In genomic region chr11:116831790-116832349, GRCh38 we compare ENCODE assay signal across 32 cellular contexts. TPM values are rescaled to one million over a fixed set of nuclear protein-coding genes. Genes with fewer than 3 reads are reported as not detected.
"Had no signal": no experiment of that assay in that cellular context is flagged by ENCODE, and none has a peak within 500 bp of the region (broad histone marks: within the 10 kb centered on the region; RNA-seq: fewer than 3 reads in every experiment).

No MANE protein-coding gene starts in this region.

- DNase-seq: activated CD4-positive, alpha-beta T cell treated with anti-CD3 and anti-CD28 coated beads, Interleukin-2, amount 10 ng/mL, durations not matched to agents 24 days and 14 days; activated CD4-positive, alpha-beta T cell treated with anti-CD3 and anti-CD28 coated beads, Interleukin-2, amount 50 U/mL, for 4 hours; activated CD8-positive, alpha-beta T cell treated with anti-CD3 and anti-CD28 coated beads for 36 hours; activated naive CD4-positive, alpha-beta T cell treated with Interleukin-2 at 50 U/mL for 16 hours; activated naive CD8-positive, alpha-beta T cell treated with anti-CD3 and anti-CD28 coated beads, Interleukin-2, amount 10 ng/mL, durations not matched to agents 7 days and 5 days; activated T-cell treated with anti-CD3 and anti-CD28 coated beads, Interleukin-2, amount 50 U/mL, for 1 hour; activated T-cell treated with anti-CD3 and anti-CD28 coated beads, Interleukin-2, amount 50 U/mL, for 72 hours; amygdala; Karpas-422; KBM-7; NCI-H1105; NCI-H1417 treated with DMSO at 0.1 percent for 48 hours; NCI-H187 treated with DMSO at 0.1 percent for 48 hours; NCI-H2081; NCI-H226; NCI-H446 treated with DMSO at 0.1 percent for 48 hours; NCI-H524 treated with DMSO at 0.1 percent for 48 hours; SIG-M5; SW 1271 had no signal

- H3K36me3 Mint-ChIP-seq: activated naive CD4-positive, alpha-beta T cell treated with anti-CD3 and anti-CD28 coated beads, Interleukin-2, amount 50 U/mL, for 24 hours; activated naive CD8-positive, alpha-beta T cell treated with anti-CD3 and anti-CD28 coated beads, Interleukin-2, amount 10 ng/mL, durations not matched to agents 7 days and 5 days had no signal

- H3K9me3 ChIP-seq: ascending aorta, breast epithelium had no signal

- H3K27ac Mint-ChIP-seq: activated CD4-positive, alpha-beta T cell treated with anti-CD3 and anti-CD28 coated beads, Interleukin-2, amount 10 ng/mL, durations not matched to agents 24 days and 14 days; activated CD8-positive, alpha-beta T cell treated with anti-CD3 and anti-CD28 coated beads for 36 hours; activated naive CD4-positive, alpha-beta T cell treated with anti-CD3 and anti-CD28 coated beads, Interleukin-2, amount 50 U/mL, for 24 hours; activated naive CD8-positive, alpha-beta T cell treated with anti-CD3 and anti-CD28 coated beads, Interleukin-2, amount 10 ng/mL, durations not matched to agents 7 days and 5 days; activated T-cell treated with anti-CD3 and anti-CD28 coated beads, Interleukin-2, amount 50 U/mL, for 72 hours; activated T-helper 17 cell treated with anti-CD3 and anti-CD28 coated beads, Interleukin-2, amount 50 U/mL, for 72 hours; T-helper 2 cell treated with Interferon-gamma antibody and Interleukin-4, amounts not matched to agents 5 μg/mL and 100 μg/mL, for 36 hours had no signal

- H3K27ac ChIP-seq: ascending aorta, breast epithelium, RWPE1 had no signal

- H3K4me3 Mint-ChIP-seq: activated CD4-positive, alpha-beta T cell treated with anti-CD3 and anti-CD28 coated beads, Interleukin-2, amount 10 ng/mL, durations not matched to agents 24 days and 14 days; activated CD8-positive, alpha-beta T cell treated with anti-CD3 and anti-CD28 coated beads for 36 hours; activated naive CD4-positive, alpha-beta T cell treated with anti-CD3 and anti-CD28 coated beads, Interleukin-2, amount 50 U/mL, for 24 hours; activated naive CD8-positive, alpha-beta T cell treated with anti-CD3 and anti-CD28 coated beads, Interleukin-2, amount 10 ng/mL, durations not matched to agents 7 days and 5 days; activated T-cell treated with anti-CD3 and anti-CD28 coated beads, Interleukin-2, amount 50 U/mL, for 72 hours; activated T-helper 17 cell treated with anti-CD3 and anti-CD28 coated beads, Interleukin-2, amount 50 U/mL, for 72 hours; T-helper 2 cell treated with Interferon-gamma antibody and Interleukin-4, amounts not matched to agents 5 μg/mL and 100 μg/mL, for 36 hours had no signal

- H3K27me3 Mint-ChIP-seq: activated CD8-positive, alpha-beta T cell treated with anti-CD3 and anti-CD28 coated beads for 36 hours; activated naive CD4-positive, alpha-beta T cell treated with anti-CD3 and anti-CD28 coated beads, Interleukin-2, amount 50 U/mL, for 24 hours; activated T-helper 17 cell treated with anti-CD3 and anti-CD28 coated beads, Interleukin-2, amount 50 U/mL, for 72 hours had no signal

- H3K9me3 Mint-ChIP-seq: activated CD4-positive, alpha-beta T cell treated with anti-CD3 and anti-CD28 coated beads, Interleukin-2, amount 10 ng/mL, durations not matched to agents 24 days and 14 days; activated CD8-positive, alpha-beta T cell treated with anti-CD3 and anti-CD28 coated beads for 36 hours; activated naive CD4-positive, alpha-beta T cell treated with anti-CD3 and anti-CD28 coated beads, Interleukin-2, amount 50 U/mL, for 24 hours; activated naive CD8-positive, alpha-beta T cell treated with anti-CD3 and anti-CD28 coated beads, Interleukin-2, amount 10 ng/mL, durations not matched to agents 7 days and 5 days; activated T-cell treated with anti-CD3 and anti-CD28 coated beads, Interleukin-2, amount 50 U/mL, for 72 hours; activated T-helper 17 cell treated with anti-CD3 and anti-CD28 coated beads, Interleukin-2, amount 50 U/mL, for 72 hours; T-helper 2 cell treated with Interferon-gamma antibody and Interleukin-4, amounts not matched to agents 5 μg/mL and 100 μg/mL, for 36 hours had no signal

- H3K4me1 Mint-ChIP-seq: activated T-helper 17 cell treated with anti-CD3 and anti-CD28 coated beads, Interleukin-2, amount 50 U/mL, for 72 hours had no signal

- H3K4me1 ChIP-seq: breast epithelium had no signal

- H3K4me3 ChIP-seq: ascending aorta, breast epithelium had no signal

- ATAC-seq: activated CD8-positive, alpha-beta T cell treated with anti-CD3 and anti-CD28 coated beads for 36 hours; activated T-cell treated with anti-CD3 and anti-CD28 coated beads, Interleukin-2, amount 50 U/mL, for 72 hours; activated T-helper 17 cell treated with anti-CD3 and anti-CD28 coated beads, Interleukin-2, amount 50 U/mL, for 72 hours; Right ventricle myocardium inferior; SK-N-SH treated with all-trans-retinoic acid at 6 μM for 48 hours had no signal

- H3K27me3 ChIP-seq: ascending aorta, breast epithelium had no signal

- H3K36me3 ChIP-seq: ascending aorta, breast epithelium had no signal

RNA-seq across cellular contexts. Expression of gene APOC3, which starts 2.2 kb away (rescaled TPM):
- total RNA-seq: activated CD4-positive, alpha-beta T cell treated with anti-CD3 and anti-CD28 coated beads, Interleukin-2, amount 10 ng/mL, durations not matched to agents 24 days and 14 days; activated CD8-positive, alpha-beta memory T cell treated with anti-CD3 and anti-CD28 coated beads for 36 hours; activated CD8-positive, alpha-beta T cell treated with anti-CD3 and anti-CD28 coated beads for 36 hours; activated naive CD8-positive, alpha-beta T cell treated with anti-CD3 and anti-CD28 coated beads, Interleukin-2, amount 10 ng/mL, durations not matched to agents 7 days and 5 days; activated T-cell treated with anti-CD3 and anti-CD28 coated beads, Interleukin-2, amount 50 U/mL, for 72 hours; activated T-helper 17 cell treated with anti-CD3 and anti-CD28 coated beads, Interleukin-2, amount 50 U/mL, for 72 hours; breast epithelium; cardiac septum; MCF 10A; Right ventricle myocardium inferior; SK-MEL-5; T-helper 1 cell treated with Interleukin-12 subunit alpha and Interleukin-12 subunit beta and Interleukin-4 antibody, amounts not matched to agents 30 ng/mL and 1 ng/mL, for 36 hours had no signal

RNA-seq across cellular contexts. Expression of gene APOA1, which starts 5.6 kb away (rescaled TPM):
- total RNA-seq: activated CD4-positive, alpha-beta T cell treated with anti-CD3 and anti-CD28 coated beads, Interleukin-2, amount 10 ng/mL, durations not matched to agents 24 days and 14 days; activated CD8-positive, alpha-beta T cell treated with anti-CD3 and anti-CD28 coated beads for 36 hours; activated T-cell treated with anti-CD3 and anti-CD28 coated beads, Interleukin-2, amount 50 U/mL, for 72 hours; MCF 10A; SK-MEL-5 had no signal

RNA-seq across cellular contexts. Expression of gene APOA4, which starts 8.8 kb away (rescaled TPM):
- total RNA-seq: activated CD4-positive, alpha-beta T cell treated with anti-CD3 and anti-CD28 coated beads, Interleukin-2, amount 10 ng/mL, durations not matched to agents 24 days and 14 days; activated CD8-positive, alpha-beta memory T cell treated with anti-CD3 and anti-CD28 coated beads for 36 hours; activated CD8-positive, alpha-beta T cell treated with anti-CD3 and anti-CD28 coated beads for 36 hours; activated naive CD8-positive, alpha-beta T cell treated with anti-CD3 and anti-CD28 coated beads, Interleukin-2, amount 10 ng/mL, durations not matched to agents 7 days and 5 days; activated T-cell treated with anti-CD3 and anti-CD28 coated beads, Interleukin-2, amount 50 U/mL, for 72 hours; activated T-helper 17 cell treated with anti-CD3 and anti-CD28 coated beads, Interleukin-2, amount 50 U/mL, for 72 hours; cardiac septum; MCF 10A; Right ventricle myocardium inferior; SK-MEL-5; T-helper 1 cell treated with Interleukin-12 subunit alpha and Interleukin-12 subunit beta and Interleukin-4 antibody, amounts not matched to agents 30 ng/mL and 1 ng/mL, for 36 hours had no signal

RNA-seq across cellular contexts. Expression of gene APOA5, which starts 40.2 kb away (rescaled TPM):
- total RNA-seq: activated CD4-positive, alpha-beta T cell treated with anti-CD3 and anti-CD28 coated beads, Interleukin-2, amount 10 ng/mL, durations not matched to agents 24 days and 14 days; activated CD8-positive, alpha-beta memory T cell treated with anti-CD3 and anti-CD28 coated beads for 36 hours; activated CD8-positive, alpha-beta T cell treated with anti-CD3 and anti-CD28 coated beads for 36 hours; activated naive CD8-positive, alpha-beta T cell treated with anti-CD3 and anti-CD28 coated beads, Interleukin-2, amount 10 ng/mL, durations not matched to agents 7 days and 5 days; activated T-cell treated with anti-CD3 and anti-CD28 coated beads, Interleukin-2, amount 50 U/mL, for 72 hours; activated T-helper 17 cell treated with anti-CD3 and anti-CD28 coated beads, Interleukin-2, amount 50 U/mL, for 72 hours; ascending aorta; breast epithelium; cardiac septum; MCF 10A; Right ventricle myocardium inferior; SK-MEL-5; T-helper 1 cell treated with Interleukin-12 subunit alpha and Interleukin-12 subunit beta and Interleukin-4 antibody, amounts not matched to agents 30 ng/mL and 1 ng/mL, for 36 hours had no signal
